Comparison of ENCODE assay signal across 15 cellular contexts in the genomic region with DNA sequence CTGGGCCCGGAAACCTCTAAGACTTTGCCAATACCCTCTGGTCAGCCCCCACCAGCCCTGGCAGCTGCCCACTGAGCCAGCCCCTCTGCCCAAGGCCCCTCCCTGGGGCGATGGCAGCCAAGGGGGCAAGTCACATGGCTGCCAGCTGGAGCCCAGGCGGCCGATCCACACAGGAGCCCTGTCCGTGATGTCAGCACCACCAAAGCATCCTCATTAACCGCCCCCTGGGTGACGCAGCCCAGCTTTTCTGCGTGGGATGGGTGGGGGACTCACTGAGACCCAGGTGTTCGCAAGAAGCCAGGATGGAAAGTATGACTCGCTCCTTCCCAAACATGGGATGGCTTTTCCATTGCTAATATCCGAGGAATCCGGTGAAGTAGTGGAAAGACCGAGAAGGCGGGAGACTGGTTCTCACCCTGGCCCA. TPM values are rescaled to one million over a fixed set of nuclear protein-coding genes. Genes with fewer than 3 reads are reported as not detected.
DNase-seq lines count a peak whose midpoint lies in the region; ATAC-seq, FAIRE-seq and TF ChIP-seq lines count a peak whose summit lies in the region.
"Had no signal": no experiment of that assay in that cellular context is flagged by ENCODE, and none has a peak within 500 bp of the region (broad histone marks: within the 10 kb centered on the region; RNA-seq: fewer than 3 reads in every experiment).

No MANE protein-coding gene starts in this region.

- H3K27me3 Mint-ChIP-seq in astrocyte (ENCODE audit: low read depth, unreplicated experiment), result peaks cover 49% of the 10 kb centered on the region

- H3K4me2 ChIP-seq in SK-N-SH (no peak overlapping the region), astrocyte (ENCODE audit: low read length) (peak overlapping the region; percentile 24)

- H3K27me3 ChIP-seq in SK-N-SH (ENCODE audit: insufficient read depth) (no peaks in the 10 kb centered on the region), astrocyte (ENCODE audit: insufficient read depth, low read length) (no peaks in the 10 kb centered on the region), stomach (peaks cover 0 to 5% (median 0%) of the 10 kb centered on the region in 3 donors)

- H3K79me2 ChIP-seq in SK-N-SH (ENCODE audit: insufficient read depth) (no peaks in the 10 kb centered on the region), astrocyte (ENCODE audit: insufficient read depth, low read length) (no peaks in the 10 kb centered on the region)

- CTCF ChIA-PET in SK-N-SH (lab: Yijun Ruan, JAX), result interaction anchor here (0.9 to 1.3 kb wide), 2 partner anchors 11 to 12 kb away, joined by 4 read pairs; no protein-coding TSS in a partner anchor

- no peaks in the 10 kb centered on the region for H3K9me3 Mint-ChIP-seq in astrocyte (ENCODE audit: unreplicated experiment)
- no peaks in the 10 kb centered on the region for H3K9me3 Mint-ChIP-seq in stimulated activated effector memory CD8-positive, alpha-beta T cell treated with anti-CD3 and anti-CD28 coated beads, Interleukin-12 subunit alpha, Interleukin-12 subunit beta, amount 100 ng/mL, for 72 hours
- H3K9me3 Mint-ChIP-seq: activated naive CD8-positive, alpha-beta T cell treated with anti-CD3 and anti-CD28 coated beads for 36 hours; CD8-positive, alpha-beta memory T cell; nephron had no signal

- no peaks in the 10 kb centered on the region for H3K9me3 ChIP-seq in SK-N-SH
- H3K9me3 ChIP-seq in astrocyte (ENCODE audit: insufficient read depth, low read depth, low read length), result no peaks in the 10 kb centered on the region
- no peaks in the 10 kb centered on the region for H3K9me3 ChIP-seq in stomach

- DNase-seq in SK-N-SH (no peak), astrocyte (ENCODE audit: low read depth) (peak; percentile 98), left cardiac atrium (peak; percentile 24), stomach (no peak), NCI-H2081 treated with DMSO at 0.1 percent for 48 hours (lab: John Stamatoyannopoulos, UW) (no peak)
- DNase-seq in stimulated activated effector memory CD8-positive, alpha-beta T cell treated with anti-CD3 and anti-CD28 coated beads, Interleukin-12 subunit alpha, Interleukin-12 subunit beta, amount 100 ng/mL, for 72 hours (ENCODE audit: low spot score in 2 of 2), result no peak
- no peak for DNase-seq in NK-92 treated with Interleukin-12 subunit alpha and Interleukin-12 subunit beta, amount 100 ng/mL, for 24 hours (lab: John Stamatoyannopoulos, UW)
- DNase-seq: activated naive CD8-positive, alpha-beta T cell treated with anti-CD3 and anti-CD28 coated beads for 36 hours; SW 1271 had no signal

- no peak for FAIRE-seq in astrocyte (lab: Jason Lieb, UNC)
- FAIRE-seq: frontal cortex, keratinocyte had no signal

- H3K27ac ChIP-seq in SK-N-SH (ENCODE audit: low read depth in 2 of 2, low read length in 1 of 2) (no peak overlapping the region), astrocyte (ENCODE audit: low read depth, low read length) (peak overlapping the region; percentile 83), stomach (peak overlapping the region in 2 of 5 donors; percentile 14 to 61)
- H3K27ac ChIP-seq: 22Rv1 had no signal

- H4K20me1 ChIP-seq in SK-N-SH (ENCODE audit: insufficient read depth) (no peaks in the 10 kb centered on the region), astrocyte (ENCODE audit: insufficient read depth, low read length) (no peaks in the 10 kb centered on the region)

- H3K4me3 ChIP-seq in SK-N-SH (ENCODE audit: low read depth in 2 of 2, low read length in 1 of 2) (no peak overlapping the region), astrocyte (ENCODE audit: insufficient read depth, low read depth, low read length) (no peak overlapping the region), stomach (no peak overlapping the region)

- TF ChIP-seq RAD21 in SK-N-SH (IDR thresholded peaks at IDR 0.05; ENCODE audit: low read length), result no peak

- peaks cover 1% of the 10 kb centered on the region for H3K36me3 Mint-ChIP-seq in astrocyte (ENCODE audit: low read depth, unreplicated experiment)
- H3K36me3 Mint-ChIP-seq in stimulated activated effector memory CD8-positive, alpha-beta T cell treated with anti-CD3 and anti-CD28 coated beads, Interleukin-12 subunit alpha, Interleukin-12 subunit beta, amount 100 ng/mL, for 72 hours, result no peaks in the 10 kb centered on the region
- H3K36me3 Mint-ChIP-seq: activated naive CD8-positive, alpha-beta T cell treated with anti-CD3 and anti-CD28 coated beads for 36 hours had no signal

- TF ChIP-seq CTCF in SK-N-SH (IDR thresholded peaks at IDR 0.05) (no peak), astrocyte (IDR thresholded peaks at IDR 0.05; ENCODE audit: insufficient read depth, low read depth, low read length) (no peak), stomach (IDR thresholded peaks at IDR 0.05) (no peak)

- H3K27ac Mint-ChIP-seq in astrocyte (ENCODE audit: unreplicated experiment), result no peak overlapping the region
- H3K27ac Mint-ChIP-seq in stimulated activated effector memory CD8-positive, alpha-beta T cell treated with anti-CD3 and anti-CD28 coated beads, Interleukin-12 subunit alpha, Interleukin-12 subunit beta, amount 100 ng/mL, for 72 hours, result no peak overlapping the region
- H3K27ac Mint-ChIP-seq: activated naive CD8-positive, alpha-beta T cell treated with anti-CD3 and anti-CD28 coated beads for 36 hours; CD8-positive, alpha-beta memory T cell; nephron had no signal

- H3K9ac ChIP-seq in SK-N-SH (no peak overlapping the region), astrocyte (ENCODE audit: low read length) (peak overlapping the region; percentile 66)

- POLR2A ChIA-PET in SK-N-SH (lab: Yijun Ruan, JAX), result no interaction called here

- 75% methylated on average over 8 of the region's 14 CpGs for WGBS in SK-N-SH (ENCODE audit: low lambda C conversion rate)
- 69 to 88% (median 84%) methylated on average over 14 of the region's 14 CpGs for WGBS in stomach, 5 donors

- H3K4me1 ChIP-seq in SK-N-SH (ENCODE audit: control insufficient read depth in 1 of 2, insufficient read depth in 2 of 2, low read depth in 1 of 2, low read length in 1 of 2) (no peaks in the 10 kb centered on the region), astrocyte (ENCODE audit: insufficient read depth, low read length) (peaks cover 25% of the 10 kb centered on the region), stomach (peaks cover 9 to 23% (median 17%) of the 10 kb centered on the region in 4 donors)

- no peak overlapping the region for H3K4me3 Mint-ChIP-seq in astrocyte (ENCODE audit: unreplicated experiment)
- no peak overlapping the region for H3K4me3 Mint-ChIP-seq in stimulated activated effector memory CD8-positive, alpha-beta T cell treated with anti-CD3 and anti-CD28 coated beads, Interleukin-12 subunit alpha, Interleukin-12 subunit beta, amount 100 ng/mL, for 72 hours
- H3K4me3 Mint-ChIP-seq: activated naive CD8-positive, alpha-beta T cell treated with anti-CD3 and anti-CD28 coated beads for 36 hours; CD8-positive, alpha-beta memory T cell; nephron had no signal

- H2AFZ ChIP-seq in SK-N-SH (ENCODE audit: low read depth), result no peak overlapping the region
- H2AFZ ChIP-seq in astrocyte (ENCODE audit: low read depth, low read length), result peak overlapping the region; percentile 66

- TF ChIP-seq EP300 in SK-N-SH (IDR thresholded peaks at IDR 0.05; ENCODE audit: borderline replicate concordance in 1 of 2, low read depth in 1 of 2, low read length in 1 of 2) (no peak), stomach (IDR thresholded peaks at IDR 0.05) (peak; percentile 23)

- intact Hi-C loops in left cardiac atrium (cut with DNase I) (no loop called here), stomach (cut with DNase I; ENCODE audit: low total_unique reads) (no loop called here)

- no peaks in the 10 kb centered on the region for H3K9me2 ChIP-seq in SK-N-SH

- no peaks in the 10 kb centered on the region for H3K36me3 ChIP-seq in SK-N-SH (replicated peaks in 1 of 2; ENCODE audit: control insufficient read depth in 1 of 2, insufficient read depth in 2 of 2, low read length in 1 of 2)
- no peaks in the 10 kb centered on the region for H3K36me3 ChIP-seq in astrocyte (ENCODE audit: insufficient read depth, low read length)
- H3K36me3 ChIP-seq in stomach, result no peaks in the 10 kb centered on the region

- peaks cover 8% of the 10 kb centered on the region for H3F3A ChIP-seq in SK-N-SH (replicated peaks; ENCODE audit: insufficient read depth)

- TF ChIP-seq POLR2A in stomach (IDR thresholded peaks at IDR 0.05), result no peak

- ATAC-seq in SK-N-SH treated with all-trans-retinoic acid at 6 μM for 48 hours (peak; percentile 16; the same call in 2 of the 3 replicates), left cardiac atrium (no peak)
- no peak for ATAC-seq in stimulated activated effector memory CD8-positive, alpha-beta T cell treated with anti-CD3 and anti-CD28 coated beads, Interleukin-12 subunit alpha, Interleukin-12 subunit beta, amount 100 ng/mL, for 72 hours

- peaks cover 1% of the 10 kb centered on the region for H3K4me1 Mint-ChIP-seq in astrocyte (ENCODE audit: low read depth, unreplicated experiment)
- no peaks in the 10 kb centered on the region for H3K4me1 Mint-ChIP-seq in stimulated activated effector memory CD8-positive, alpha-beta T cell treated with anti-CD3 and anti-CD28 coated beads, Interleukin-12 subunit alpha, Interleukin-12 subunit beta, amount 100 ng/mL, for 72 hours

TF ChIP-seq in SK-N-SH, 30 proteins besides CTCF, POLR2A, EP300 and RAD21:
- TF ChIP-seq YY1 (IDR thresholded peaks at IDR 0.05; ENCODE audit: low read depth) (no peak), FOSL2 (IDR thresholded peaks at IDR 0.05; ENCODE audit: borderline replicate concordance, low read depth) (no peak), SMC3 (IDR thresholded peaks at IDR 0.05; ENCODE audit: low read depth, low read length) (no peak), RFX5 (IDR thresholded peaks at IDR 0.05; ENCODE audit: low read length) (no peak), GATA2 (CRISPR knock-in tag; IDR thresholded peaks at IDR 0.05) (no peak), TEAD4 (IDR thresholded peaks at IDR 0.05; ENCODE audit: borderline replicate concordance, insufficient read depth) (no peak), TCF12 (IDR thresholded peaks at IDR 0.05) (no peak; the same call in 1 of the 2 replicates), RXRA (IDR thresholded peaks at IDR 0.05; ENCODE audit: borderline replicate concordance, low read depth) (no peak), JUND (IDR thresholded peaks at IDR 0.05) (no peak)

RNA-seq across cellular contexts. Expression of gene WNT7B, which starts 46.6 kb away (rescaled TPM):
- polyA plus RNA-seq in SK-N-SH (2012; rRNA removed) (0.13 TPM in 1 of 2 replicates, not detected in the other), stomach (1 to 10 TPM in 1 of 3 donors, under 1 TPM in 1, not detected in 1; 0.06 to 2.0 TPM)
- polyA plus RNA-seq in SK-N-SH (2012; cell fraction: cytosol; rRNA removed), result 0.01 and 0.20 TPM in 2 replicates
- polyA plus RNA-seq in SK-N-SH (2012; cell fraction: nucleus; rRNA removed), result 0.08 TPM in 2 replicates
- total RNA-seq in astrocyte (1.6 and 1.7 TPM in 2 replicates), left cardiac atrium (not detected), stomach (not detected)
- total RNA-seq: activated naive CD8-positive, alpha-beta T cell treated with anti-CD3 and anti-CD28 coated beads for 36 hours; CD8-positive, alpha-beta memory T cell had no signal
- polyA plus RNA-seq: CD8-positive, alpha-beta memory T cell had no signal

Comparison
In these comparisons a context has a peak if more than half of its experiments do, and no peak if none do; other contexts are left out.
1. DNase-seq: peak in astrocyte (single experiment) and left cardiac atrium (single experiment); none in SK-N-SH (single experiment), stomach (single experiment), stimulated activated effector memory CD8-positive, alpha-beta T cell treated with anti-CD3 and anti-CD28 coated beads, Interleukin-12 subunit alpha, Interleukin-12 subunit beta, amount 100 ng/mL, for 72 hours (0 of 2), NK-92 treated with Interleukin-12 subunit alpha and Interleukin-12 subunit beta, amount 100 ng/mL, for 24 hours (single experiment) and NCI-H2081 treated with DMSO at 0.1 percent for 48 hours (single experiment).